ENCODE assay signal across 16 cellular contexts in genomic region chrX:111322231-111322855, GRCh38. TPM values are rescaled to one million over a fixed set of nuclear protein-coding genes. Genes with fewer than 3 reads are reported as not detected.
"Had no signal": no experiment of that assay in that cellular context is flagged by ENCODE, and none has a peak within 500 bp of the region (broad histone marks: within the 10 kb centered on the region; RNA-seq: fewer than 3 reads in every experiment).

No MANE protein-coding gene starts in this region.

- H3K27me3 ChIP-seq: upper lobe of left lung had no signal

- H3K9me3 ChIP-seq: psoas muscle, upper lobe of left lung had no signal

- H3K4me1 ChIP-seq: psoas muscle, upper lobe of left lung had no signal

- H3K4me3 ChIP-seq: lung, psoas muscle, upper lobe of left lung had no signal

- ATAC-seq: effector memory CD8-positive, alpha-beta T cell; left cardiac atrium; natural killer cell; psoas muscle; T-helper 17 cell had no signal

- H3K36me3 ChIP-seq: upper lobe of left lung had no signal

- DNase-seq: activated B cell treated with CpG ODN at 0.5 μM for 24 hours; activated CD4-positive, alpha-beta T cell treated with anti-CD3 and anti-CD28 coated beads, Interleukin-2, amount 10 ng/mL, durations not matched to agents 24 days and 14 days; activated CD8-positive, alpha-beta memory T cell treated with anti-CD3 and anti-CD28 coated beads for 24 hours; activated naive CD4-positive, alpha-beta T cell treated with anti-CD3 and anti-CD28 coated beads, Interleukin-2, amount 10 ng/mL, durations not matched to agents 7 days and 5 days; effector memory CD8-positive, alpha-beta T cell; erythroblast; hippocampal formation; left cardiac atrium; natural killer cell; occipital lobe; psoas muscle; stimulated activated CD4-positive, alpha-beta T cell treated with anti-CD3 and anti-CD28 coated beads, Interleukin-2, amount 100 ng/mL, for 48 hours; stimulated activated naive CD4-positive, alpha-beta T cell treated with Interleukin-2 at 50 U/mL for 16 hours; T-helper 17 cell; upper lobe of left lung had no signal

- H3K27ac ChIP-seq: psoas muscle, upper lobe of left lung had no signal

RNA-seq across cellular contexts. Expression of gene CAPN6, which starts 52.1 kb away (rescaled TPM):
- total RNA-seq: activated B cell treated with CpG ODN at 0.5 μM for 24 hours; activated CD4-positive, alpha-beta T cell treated with anti-CD3 and anti-CD28 coated beads, Interleukin-2, amount 10 ng/mL, durations not matched to agents 24 days and 14 days; natural killer cell; T-helper 17 cell had no signal
